Comparison of ENCODE assay signal across 1 cellular context in genomic region chr10:22228943-22229755, GRCh38.
TF ChIP-seq lines count a peak whose summit lies in the region.

No MANE protein-coding gene starts in this region.

TF ChIP-seq in WTC11, 78 proteins besides CTCF, POLR2A, EP300 and RAD21 (continued from another document):
- TF ChIP-seq ERG (CRISPR knock-in tag; IDR thresholded peaks at IDR 0.05) (no peak), ZNF121 (CRISPR knock-in tag; IDR thresholded peaks at IDR 0.05) (no peak), TCF7 (CRISPR knock-in tag; IDR thresholded peaks at IDR 0.05; ENCODE audit: low read depth) (no peak), ZNF138 (CRISPR knock-in tag; conservative IDR thresholded peaks at IDR 0.05) (no peak), TEAD4 (CRISPR knock-in tag; IDR thresholded peaks at IDR 0.05) (no peak), ZNF317 (CRISPR knock-in tag; IDR thresholded peaks at IDR 0.05; ENCODE audit: borderline replicate concordance, low read depth) (no peak), PRDM15 (CRISPR knock-in tag; IDR thresholded peaks at IDR 0.05) (no peak)
- TF ChIP-seq, protein P1, sequence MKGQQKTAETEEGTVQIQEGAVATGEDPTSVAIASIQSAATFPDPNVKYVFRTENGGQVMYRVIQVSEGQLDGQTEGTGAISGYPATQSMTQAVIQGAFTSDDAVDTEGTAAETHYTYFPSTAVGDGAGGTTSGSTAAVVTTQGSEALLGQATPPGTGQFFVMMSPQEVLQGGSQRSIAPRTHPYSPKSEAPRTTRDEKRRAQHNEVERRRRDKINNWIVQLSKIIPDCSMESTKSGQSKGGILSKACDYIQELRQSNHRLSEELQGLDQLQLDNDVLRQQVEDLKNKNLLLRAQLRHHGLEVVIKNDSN (CRISPR knock-in tag; IDR thresholded peaks at IDR 0.05) = no peak
- TF ChIP-seq, protein P2, sequence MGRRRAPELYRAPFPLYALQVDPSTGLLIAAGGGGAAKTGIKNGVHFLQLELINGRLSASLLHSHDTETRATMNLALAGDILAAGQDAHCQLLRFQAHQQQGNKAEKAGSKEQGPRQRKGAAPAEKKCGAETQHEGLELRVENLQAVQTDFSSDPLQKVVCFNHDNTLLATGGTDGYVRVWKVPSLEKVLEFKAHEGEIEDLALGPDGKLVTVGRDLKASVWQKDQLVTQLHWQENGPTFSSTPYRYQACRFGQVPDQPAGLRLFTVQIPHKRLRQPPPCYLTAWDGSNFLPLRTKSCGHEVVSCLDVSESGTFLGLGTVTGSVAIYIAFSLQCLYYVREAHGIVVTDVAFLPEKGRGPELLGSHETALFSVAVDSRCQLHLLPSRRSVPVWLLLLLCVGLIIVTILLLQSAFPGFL (CRISPR knock-in tag; IDR thresholded peaks at IDR 0.05; ENCODE audit: borderline replicate concordance) = no peak
